8 cellular contexts compared by ENCODE assay signal in genomic region chr4:6688879-6689505, GRCh38.
DNase-seq lines count a peak whose midpoint lies in the region; ATAC-seq lines count a peak whose summit lies in the region.

No MANE protein-coding gene starts in this region.

- ATAC-seq in GM18520 (IDR thresholded peaks at IDR 0.05; ENCODE audit: unreplicated experiment) (peak; percentile 63), HG03103 (IDR thresholded peaks at IDR 0.05; ENCODE audit: low read depth, unreplicated experiment) (peak; percentile 96), HG03439 (IDR thresholded peaks at IDR 0.05; ENCODE audit: unreplicated experiment) (no peak)

- H3K27me3 Mint-ChIP-seq in activated naive CD4-positive, alpha-beta T cell treated with anti-CD3 and anti-CD28 coated beads, Interleukin-2, amount 10 ng/mL, durations not matched to agents 7 days and 5 days, result no peaks in the 10 kb centered on the region

- H3K36me3 Mint-ChIP-seq in activated naive CD4-positive, alpha-beta T cell treated with anti-CD3 and anti-CD28 coated beads, Interleukin-2, amount 10 ng/mL, durations not matched to agents 7 days and 5 days, result peaks cover 18% of the 10 kb centered on the region

- DNase-seq in SKM-1 treated with dmso at 0.1 percent for 144 hours (lab: John Stamatoyannopoulos, UW; ENCODE audit: unreplicated experiment), result peak; percentile 74
- peak; percentile 87 for DNase-seq in activated naive CD4-positive, alpha-beta T cell treated with anti-CD3 and anti-CD28 coated beads, Interleukin-2, amount 10 ng/mL, durations not matched to agents 7 days and 5 days
- peak; percentile 98 for DNase-seq in hepatic stellate cell (ENCODE audit: low spot score)
- DNase-seq in stimulated activated CD4-positive, alpha-beta T cell treated with anti-CD3 and anti-CD28 coated beads, Interleukin-15, amount 100 ng/mL, for 24 hours, result peak; percentile 87
- DNase-seq in NCI-H146 treated with DMSO at 0.1 percent for 48 hours (lab: John Stamatoyannopoulos, UW; ENCODE audit: unreplicated experiment), result no peak

- peak overlapping the region; percentile 82 for H3K4me3 Mint-ChIP-seq in activated naive CD4-positive, alpha-beta T cell treated with anti-CD3 and anti-CD28 coated beads, Interleukin-2, amount 10 ng/mL, durations not matched to agents 7 days and 5 days

- peak overlapping the region; percentile 99 for H3K27ac Mint-ChIP-seq in activated naive CD4-positive, alpha-beta T cell treated with anti-CD3 and anti-CD28 coated beads, Interleukin-2, amount 10 ng/mL, durations not matched to agents 7 days and 5 days

- CTCF ChIA-PET in activated naive CD4-positive, alpha-beta T cell treated with anti-CD3 and anti-CD28 coated beads, Interleukin-2, amount 10 ng/mL, durations not matched to agents 7 days and 5 days (lab: Charles Lee), result interaction anchor here (0.7 to 3.7 kb wide), 4 partner anchors 12 to 186 kb away, joined by 3 to 44 read pairs (median 8); no protein-coding TSS in a partner anchor

- peaks cover 81% of the 10 kb centered on the region for H3K4me1 Mint-ChIP-seq in activated naive CD4-positive, alpha-beta T cell treated with anti-CD3 and anti-CD28 coated beads, Interleukin-2, amount 10 ng/mL, durations not matched to agents 7 days and 5 days

- H3K9me3 Mint-ChIP-seq in activated naive CD4-positive, alpha-beta T cell treated with anti-CD3 and anti-CD28 coated beads, Interleukin-2, amount 10 ng/mL, durations not matched to agents 7 days and 5 days, result no peaks in the 10 kb centered on the region
